In genomic region chr2:183059561-183059960, GRCh38 we compare ENCODE assay signal across 1 cellular context.
TF ChIP-seq lines count a peak whose summit lies in the region.

No MANE protein-coding gene starts in this region.

TF ChIP-seq in K562, 482 proteins besides CTCF, POLR2A, EP300 and RAD21 (continued from another document):
- TF ChIP-seq E4F1 (CRISPR knock-in tag; IDR thresholded peaks at IDR 0.05; ENCODE audit: borderline replicate concordance) (no peak), THRA (IDR thresholded peaks at IDR 0.05) (no peak), TARDBP (IDR thresholded peaks at IDR 0.05) (no peak), SRF (CRISPR knock-in tag; IDR thresholded peaks at IDR 0.05) (no peak), SMARCE1 (IDR thresholded peaks at IDR 0.05) (peak; percentile 59), ZNF41 (CRISPR knock-in tag; conservative IDR thresholded peaks at IDR 0.05) (no peak), ZNF561 (CRISPR knock-in tag; conservative IDR thresholded peaks at IDR 0.05) (no peak), KAT2B (IDR thresholded peaks at IDR 0.05; ENCODE audit: low read depth, low read length) (no peak), SMARCA4 (IDR thresholded peaks at IDR 0.05) (peak; percentile 76; the same call in 1 of the 2 replicates), ZBTB5 (IDR thresholded peaks at IDR 0.05) (no peak), ZNF12 (CRISPR knock-in tag; IDR thresholded peaks at IDR 0.05) (no peak), ETS1 (conservative IDR thresholded peaks at IDR 0.05; ENCODE audit: control insufficient read depth, low read depth, low read length) (no peak), CSDE1 (IDR thresholded peaks at IDR 0.05) (no peak), ZBED1 (IDR thresholded peaks at IDR 0.05) (no peak), RFX1 (IDR thresholded peaks at IDR 0.05) (0 out of 2 replicates have a peak, but pooled peaks have one; percentile 4), SRSF3 (IDR thresholded peaks at IDR 0.05; ENCODE audit: insufficient read depth, low read length) (no peak), ZNF175 (CRISPR knock-in tag; IDR thresholded peaks at IDR 0.05; ENCODE audit: low read depth) (peak; percentile 41; the same call in 1 of the 2 replicates), ZNF76 (CRISPR knock-in tag; IDR thresholded peaks at IDR 0.05; ENCODE audit: borderline replicate concordance) (no peak), STAT6 (CRISPR knock-in tag; IDR thresholded peaks at IDR 0.05) (no peak), ZNF740 (CRISPR knock-in tag; IDR thresholded peaks at IDR 0.05) (no peak), ZNF740 (tag; IDR thresholded peaks at IDR 0.05) (no peak), SAP30 (IDR thresholded peaks at IDR 0.05; ENCODE audit: borderline replicate concordance, insufficient read depth, low read depth, low read length, poor library complexity, severe bottlenecking) (no peak), PKNOX1 (IDR thresholded peaks at IDR 0.05) (no peak), TEAD2 (tag; IDR thresholded peaks at IDR 0.05) (no peak), MIER1 (IDR thresholded peaks at IDR 0.05; ENCODE audit: low read depth) (no peak), RUNX1 (IDR thresholded peaks at IDR 0.05; ENCODE audit: low read depth) (no peak), RNF2 (IDR thresholded peaks at IDR 0.05) (no peak), ZNF253 (CRISPR knock-in tag; conservative IDR thresholded peaks at IDR 0.05) (no peak), ZNF586 (CRISPR knock-in tag; conservative IDR thresholded peaks at IDR 0.05) (no peak), HDGF (IDR thresholded peaks at IDR 0.05) (no peak), ZNF696 (CRISPR knock-in tag; conservative IDR thresholded peaks at IDR 0.05) (no peak), TBL1XR1 (IDR thresholded peaks at IDR 0.05; ENCODE audit: low read length in 2 of 2) (no peak), RBM15 (IDR thresholded peaks at IDR 0.05; ENCODE audit: insufficient read depth, low read length) (no peak), GABPA (tag; conservative IDR thresholded peaks at IDR 0.05; ENCODE audit: low read depth) (no peak), PRDM10 (IDR thresholded peaks at IDR 0.05; ENCODE audit: partially characterized antibody) (no peak), TAF9B (IDR thresholded peaks at IDR 0.05; ENCODE audit: partially characterized antibody) (peak; percentile 31), ZNF695 (CRISPR knock-in tag; IDR thresholded peaks at IDR 0.05) (no peak), USF2 (CRISPR knock-in tag; IDR thresholded peaks at IDR 0.05) (no peak), ARID1B (IDR thresholded peaks at IDR 0.05) (peak; percentile 55), BMI1 (IDR thresholded peaks at IDR 0.05; ENCODE audit: low read length) (no peak; the same call in 1 of the 2 replicates), ZNF354B (CRISPR knock-in tag; IDR thresholded peaks at IDR 0.05) (no peak), NUFIP1 (IDR thresholded peaks at IDR 0.05; ENCODE audit: partially characterized antibody) (no peak), MLX (CRISPR knock-in tag; conservative IDR thresholded peaks at IDR 0.05) (no peak), TAL1 (IDR thresholded peaks at IDR 0.05) (no peak), NCOA1 (IDR thresholded peaks at IDR 0.05; ENCODE audit: low read depth) (no peak), CBFA2T3 (IDR thresholded peaks at IDR 0.05) (no peak)
